ENCODE assay signal across 10 cellular contexts in the genomic region with DNA sequence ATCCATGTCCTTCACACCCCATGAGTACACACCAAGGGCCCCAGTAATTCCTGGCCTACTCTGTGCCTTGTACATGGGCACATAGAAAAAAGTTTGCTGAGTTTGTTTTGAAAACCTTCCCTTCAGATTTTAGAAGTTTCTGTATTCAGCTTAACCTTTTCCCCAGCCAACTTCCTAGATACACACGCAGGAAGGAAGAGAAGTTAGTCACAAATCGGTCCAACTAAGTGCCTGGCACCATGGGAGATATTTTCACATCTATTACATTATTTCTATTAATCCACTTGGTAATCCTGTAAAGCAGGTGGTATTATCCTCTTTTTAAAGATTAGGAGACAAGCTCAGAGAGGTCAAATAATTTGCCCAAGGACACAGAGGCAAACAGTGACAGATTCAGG. TPM values are rescaled to one million over a fixed set of nuclear protein-coding genes. Genes with fewer than 3 reads are reported as not detected.
DNase-seq lines count a peak whose midpoint lies in the region; ATAC-seq and TF ChIP-seq lines count a peak whose summit lies in the region.
"Had no signal": no experiment of that assay in that cellular context is flagged by ENCODE, and none has a peak within 500 bp of the region (broad histone marks: within the 10 kb centered on the region; RNA-seq: fewer than 3 reads in every experiment).

No MANE protein-coding gene starts in this region.

- no peaks in the 10 kb centered on the region for H3K9me3 Mint-ChIP-seq in activated CD4-positive, alpha-beta T cell treated with anti-CD3 and anti-CD28 coated beads, Interleukin-2, amount 10 ng/mL, durations not matched to agents 7 days and 5 days
- no peaks in the 10 kb centered on the region for H3K9me3 Mint-ChIP-seq in mesothelial cell of epicardium

- peak overlapping the region; percentile 80 to 82 for H3K27ac ChIP-seq in breast epithelium
- H3K27ac ChIP-seq in suprapubic skin, result peak overlapping the region; percentile 63
- no peak overlapping the region for H3K27ac ChIP-seq in aorta (ENCODE audit: low read depth in 1 of 2, low read length in 2 of 2)
- H3K27ac ChIP-seq: SK-N-MC had no signal

- H3K36me3 Mint-ChIP-seq in activated CD4-positive, alpha-beta T cell treated with anti-CD3 and anti-CD28 coated beads, Interleukin-2, amount 10 ng/mL, durations not matched to agents 7 days and 5 days (ENCODE audit: low read depth), result peaks cover 23% of the 10 kb centered on the region
- no peaks in the 10 kb centered on the region for H3K36me3 Mint-ChIP-seq in mesothelial cell of epicardium

- intact Hi-C loops in breast epithelium (cut with DNase I; ENCODE audit: low total_unique reads) (loop anchor here (1.0 to 10.0 kb wide), 2 partner anchors 9 to 57 kb away; no protein-coding TSS in a partner anchor), head of caudate nucleus (cut with DNase I) (no loop called here), aorta (cut with DNase I) (no loop called here)

- no peak for ATAC-seq in aorta (ENCODE audit: low FRiP score)

- TF ChIP-seq POLR2A in breast epithelium (IDR thresholded peaks at IDR 0.05) (no peak), suprapubic skin (IDR thresholded peaks at IDR 0.05) (no peak), erythroblast (IDR thresholded peaks at IDR 0.05; ENCODE audit: low read length) (no peak)

- H3K36me3 ChIP-seq in breast epithelium (no peaks in the 10 kb centered on the region), suprapubic skin (no peaks in the 10 kb centered on the region), aorta (ENCODE audit: control insufficient read depth in 1 of 2, insufficient read depth in 2 of 2, low read length in 1 of 2) (no peaks in the 10 kb centered on the region)

- no peak overlapping the region for H3K4me3 Mint-ChIP-seq in activated CD4-positive, alpha-beta T cell treated with anti-CD3 and anti-CD28 coated beads, Interleukin-2, amount 10 ng/mL, durations not matched to agents 7 days and 5 days
- no peak overlapping the region for H3K4me3 Mint-ChIP-seq in mesothelial cell of epicardium

- CTCF ChIA-PET in activated CD4-positive, alpha-beta T cell treated with anti-CD3 and anti-CD28 coated beads, Interleukin-2, amount 10 ng/mL, durations not matched to agents 7 days and 5 days (lab: Charles Lee), result interaction anchor here (0.6 to 13.2 kb wide), 5 partner anchors 11 to 832 kb away, joined by 3 to 110 read pairs (median 5); no protein-coding TSS in a partner anchor

- no peaks in the 10 kb centered on the region for H3K9me3 ChIP-seq in breast epithelium
- no peaks in the 10 kb centered on the region for H3K9me3 ChIP-seq in suprapubic skin
- H3K9me3 ChIP-seq in aorta (ENCODE audit: control insufficient read depth, low read length), result no peaks in the 10 kb centered on the region

- POLR2A ChIA-PET in activated CD4-positive, alpha-beta T cell treated with anti-CD3 and anti-CD28 coated beads, Interleukin-2, amount 10 ng/mL, durations not matched to agents 7 days and 5 days (lab: Charles Lee), result interaction anchor here (0.7 kb wide), 1 partner anchor 93 kb away, joined by 6 read pairs; no protein-coding TSS in a partner anchor

- no peak for DNase-seq in activated CD4-positive, alpha-beta T cell treated with anti-CD3 and anti-CD28 coated beads, Interleukin-2, amount 10 ng/mL, durations not matched to agents 7 days and 5 days
- no peak for DNase-seq in activated CD4-positive, alpha-beta T cell treated with anti-CD3 and anti-CD28 coated beads, Interleukin-2, amount 50 U/mL, for 4 hours
- DNase-seq in breast epithelium (ENCODE audit: low spot score in 2 of 2) (no peak), mesothelial cell of epicardium (ENCODE audit: low spot score in 2 of 2, unreplicated experiment in 2 of 2) (no peak), suprapubic skin (ENCODE audit: low spot score in 2 of 2) (no peak), head of caudate nucleus (no peak), erythroblast (lab: John Stamatoyannopoulos, UW) (no peak), aorta (no peak)
- DNase-seq: NCI-H2227 treated with DMSO at 0.1 percent for 48 hours had no signal

- WGBS in suprapubic skin, result 46% methylated on average over 2 of the region's 2 CpGs
- 42 to 57% methylated on average over 2 of the region's 2 CpGs for WGBS in aorta, 2 donors

- TF ChIP-seq CTCF in breast epithelium (IDR thresholded peaks at IDR 0.05), result no peak
- TF ChIP-seq CTCF in mesothelial cell of epicardium (IDR thresholded peaks at IDR 0.05; ENCODE audit: unreplicated experiment), result no peak
- TF ChIP-seq CTCF in suprapubic skin (IDR thresholded peaks at IDR 0.05), result no peak

- TF ChIP-seq EP300 in suprapubic skin (IDR thresholded peaks at IDR 0.05), result no peak

- peak overlapping the region; percentile 43 for H3K27ac Mint-ChIP-seq in activated CD4-positive, alpha-beta T cell treated with anti-CD3 and anti-CD28 coated beads, Interleukin-2, amount 10 ng/mL, durations not matched to agents 7 days and 5 days
- peak overlapping the region; percentile 68 for H3K27ac Mint-ChIP-seq in mesothelial cell of epicardium

- H3K4me1 ChIP-seq in breast epithelium (peaks cover 4 to 7% of the 10 kb centered on the region in 2 donors), suprapubic skin (peaks cover 43% of the 10 kb centered on the region), aorta (ENCODE audit: control insufficient read depth in 1 of 2, insufficient read depth in 2 of 2, low read length in 2 of 2) (no peaks in the 10 kb centered on the region)

- H3K27me3 ChIP-seq in breast epithelium (no peaks in the 10 kb centered on the region), suprapubic skin (no peaks in the 10 kb centered on the region), aorta (ENCODE audit: control insufficient read depth in 1 of 2, insufficient read depth in 2 of 2, low read length in 1 of 2) (no peaks in the 10 kb centered on the region)

- H3K27me3 Mint-ChIP-seq in activated CD4-positive, alpha-beta T cell treated with anti-CD3 and anti-CD28 coated beads, Interleukin-2, amount 10 ng/mL, durations not matched to agents 7 days and 5 days, result no peaks in the 10 kb centered on the region
- H3K27me3 Mint-ChIP-seq in mesothelial cell of epicardium (ENCODE audit: low read depth), result no peaks in the 10 kb centered on the region

- peaks cover 63% of the 10 kb centered on the region for H3K4me1 Mint-ChIP-seq in activated CD4-positive, alpha-beta T cell treated with anti-CD3 and anti-CD28 coated beads, Interleukin-2, amount 10 ng/mL, durations not matched to agents 7 days and 5 days
- H3K4me1 Mint-ChIP-seq in mesothelial cell of epicardium, result peaks cover 25% of the 10 kb centered on the region

- H3K4me3 ChIP-seq in breast epithelium (no peak overlapping the region), suprapubic skin (no peak overlapping the region), aorta (ENCODE audit: low read length in 2 of 2) (no peak overlapping the region)
- H3K4me3 ChIP-seq: SK-N-MC had no signal

RNA-seq across cellular contexts. Expression of a gene that starts 5.8 kb away (rescaled TPM):
- total RNA-seq in activated CD4-positive, alpha-beta T cell treated with anti-CD3 and anti-CD28 coated beads, Interleukin-2, amount 10 ng/mL, durations not matched to agents 7 days and 5 days, result 10 to 100 TPM; 48.6 to 54.5 TPM
- 100 to 1,000 TPM in 2 of 3 donors, 1 to 10 TPM in 1; 6.9 to 146 (median 135) TPM for total RNA-seq in breast epithelium
- 109 to 121 TPM (median 117 TPM) in 3 replicates for total RNA-seq in mesothelial cell of epicardium
- 100 to 1,000 TPM; 103 to 229 (median 188) TPM for total RNA-seq in suprapubic skin
- total RNA-seq in aorta, result 10 to 100 TPM; 35.4 to 55.2 TPM
- polyA plus RNA-seq in aorta, result 10 to 100 TPM; 10.9 to 28.8 TPM

RNA-seq across cellular contexts. Expression of a gene that starts 57.9 kb away (rescaled TPM):
- total RNA-seq in activated CD4-positive, alpha-beta T cell treated with anti-CD3 and anti-CD28 coated beads, Interleukin-2, amount 10 ng/mL, durations not matched to agents 7 days and 5 days, result 10 to 100 TPM; 19.7 to 20.4 TPM
- 10 to 100 TPM; 32.8 to 42.6 (median 38.3) TPM for total RNA-seq in breast epithelium
- 27.4 to 28.6 TPM (median 27.8 TPM) in 3 replicates for total RNA-seq in mesothelial cell of epicardium
- total RNA-seq in suprapubic skin, result 10 to 100 TPM; 36.0 to 41.9 (median 38.9) TPM
- total RNA-seq in aorta, result 10 to 100 TPM; 42.8 to 62.5 TPM
- 10 to 100 TPM; 26.3 to 36.1 TPM for polyA plus RNA-seq in aorta

Comparison
In these comparisons a context has a peak if more than half of its experiments do, and no peak if none do; other contexts are left out.
1. H3K27ac ChIP-seq: peak in breast epithelium (2 of 2) and suprapubic skin (single experiment); none in aorta (0 of 2).